Comparison of ENCODE assay signal across 1 cellular context in genomic region chr5:177086918-177087706, GRCh38.
TF ChIP-seq lines count a peak whose summit lies in the region.

No MANE protein-coding gene starts in this region.

TF ChIP-seq in HepG2, 621 proteins besides CTCF, POLR2A, EP300 and RAD21 (continued from another document and continues in another):
- no peak for TF ChIP-seq ZNF512B (CRISPR knock-in tag; IDR thresholded peaks at IDR 0.05; ENCODE audit: borderline replicate concordance)
- peak; percentile 94 for TF ChIP-seq HINFP (CRISPR knock-in tag; IDR thresholded peaks at IDR 0.05; ENCODE audit: low read depth)
- no peak; the same call in 1 of the 2 replicates for TF ChIP-seq SNAPC2 (CRISPR knock-in tag; IDR thresholded peaks at IDR 0.05)
- TF ChIP-seq SPEN (CRISPR knock-in tag; IDR thresholded peaks at IDR 0.05; ENCODE audit: low read depth), result peak; percentile 44; the same call in 1 of the 2 replicates
- TF ChIP-seq ZNF530 (CRISPR knock-in tag; IDR thresholded peaks at IDR 0.05; ENCODE audit: low read depth), result no peak
- no peak for TF ChIP-seq CENPX (CRISPR knock-in tag; IDR thresholded peaks at IDR 0.05)
- TF ChIP-seq UBTF (CRISPR knock-in tag; IDR thresholded peaks at IDR 0.05), result peak; percentile 88
- peak; percentile 74; the same call in 1 of the 2 replicates for TF ChIP-seq ZHX1 (CRISPR knock-in tag; IDR thresholded peaks at IDR 0.05; ENCODE audit: low read depth)
- no peak for TF ChIP-seq ATF5 (CRISPR knock-in tag; IDR thresholded peaks at IDR 0.05; ENCODE audit: low read depth)
- TF ChIP-seq PPARG (CRISPR knock-in tag; conservative IDR thresholded peaks at IDR 0.05), result no peak; the same call in 1 of the 2 replicates
- no peak for TF ChIP-seq SMAD9 (CRISPR knock-in tag; IDR thresholded peaks at IDR 0.05)
- peak; percentile 95 for TF ChIP-seq TARDBP (CRISPR knock-in tag; IDR thresholded peaks at IDR 0.05)
- TF ChIP-seq TBX2 (CRISPR knock-in tag; IDR thresholded peaks at IDR 0.05; ENCODE audit: borderline replicate concordance), result peak; percentile 81; the same call in 1 of the 2 replicates
- TF ChIP-seq ZNF7 (CRISPR knock-in tag; IDR thresholded peaks at IDR 0.05), result 0 out of 2 replicates have a peak, but pooled peaks have one; percentile 9
- no peak for TF ChIP-seq RBM22 (optimal IDR thresholded peaks at IDR 0.05; ENCODE audit: low read length)
- peak; percentile 97 for TF ChIP-seq SP4 (CRISPR knock-in tag; IDR thresholded peaks at IDR 0.05)
- peak; percentile 86 for TF ChIP-seq ZNF704 (CRISPR knock-in tag; IDR thresholded peaks at IDR 0.05; ENCODE audit: borderline replicate concordance)
- TF ChIP-seq FUBP1 (CRISPR knock-in tag; IDR thresholded peaks at IDR 0.05; ENCODE audit: borderline replicate concordance), result no peak
- no peak for TF ChIP-seq ZNF230 (CRISPR knock-in tag; IDR thresholded peaks at IDR 0.05)
- peak; percentile 78; the same call in 1 of the 2 replicates for TF ChIP-seq SMAD1 (CRISPR knock-in tag; IDR thresholded peaks at IDR 0.05; ENCODE audit: borderline replicate concordance, low read depth)
- TF ChIP-seq GMEB2 (CRISPR knock-in tag; IDR thresholded peaks at IDR 0.05; ENCODE audit: low read depth), result 0 out of 2 replicates have a peak, but pooled peaks have one; percentile 11
- TF ChIP-seq NR2C2 (CRISPR knock-in tag; IDR thresholded peaks at IDR 0.05; ENCODE audit: borderline replicate concordance), result peak; percentile 60
- TF ChIP-seq ZNF788 (CRISPR knock-in tag; IDR thresholded peaks at IDR 0.05; ENCODE audit: borderline replicate concordance), result peak; percentile 87
- TF ChIP-seq ZNF552 (CRISPR knock-in tag; IDR thresholded peaks at IDR 0.05; ENCODE audit: borderline replicate concordance), result no peak; the same call in 1 of the 2 replicates
- TF ChIP-seq DMAP1 (CRISPR knock-in tag; IDR thresholded peaks at IDR 0.05), result peak; percentile 84
- TF ChIP-seq MXD3 (CRISPR knock-in tag; IDR thresholded peaks at IDR 0.05), result peak; percentile 64
- no peak for TF ChIP-seq RFX1 (IDR thresholded peaks at IDR 0.05)
- no peak; the same call in 1 of the 2 replicates for TF ChIP-seq EED (CRISPR knock-in tag; IDR thresholded peaks at IDR 0.05)
- TF ChIP-seq PRDM10 (CRISPR knock-in tag; IDR thresholded peaks at IDR 0.05; ENCODE audit: low read depth), result peak; percentile 57; the same call in 1 of the 2 replicates
- peak; percentile 25; the same call in 1 of the 2 replicates for TF ChIP-seq KMT2B (CRISPR knock-in tag; IDR thresholded peaks at IDR 0.05)
- TF ChIP-seq ZNF574 (CRISPR knock-in tag; IDR thresholded peaks at IDR 0.05), result peak; percentile 90
- 0 out of 2 replicates have a peak, but pooled peaks have one; percentile 0 for TF ChIP-seq NR1H2 (CRISPR knock-in tag; IDR thresholded peaks at IDR 0.05; ENCODE audit: borderline replicate concordance, low read depth)
- peak; percentile 90 for TF ChIP-seq ZNF546 (CRISPR knock-in tag; conservative IDR thresholded peaks at IDR 0.05)
- no peak for TF ChIP-seq ZBTB42 (CRISPR knock-in tag; IDR thresholded peaks at IDR 0.05)
